ENCODE assay signal across 9 cellular contexts in the genomic region with DNA sequence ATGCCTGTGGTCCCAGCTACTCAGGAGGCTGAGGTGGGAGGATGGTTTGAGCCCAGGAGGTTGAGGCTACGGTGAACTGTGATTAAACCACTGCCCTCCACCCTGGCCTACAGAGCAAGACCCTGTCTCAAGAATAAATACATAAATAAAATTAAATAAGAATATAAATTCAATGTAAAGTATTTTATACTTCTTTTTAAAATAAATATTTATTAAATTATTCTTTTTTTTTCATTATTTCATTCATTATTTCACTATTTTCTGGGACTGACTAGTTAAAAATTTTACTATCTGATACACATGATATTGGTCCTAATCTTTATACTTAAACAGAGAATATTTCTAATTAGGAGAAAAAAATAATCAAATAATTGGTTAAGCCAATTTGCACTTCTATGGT.
"Had no signal": no experiment of that assay in that cellular context is flagged by ENCODE, and none has a peak within 500 bp of the region (broad histone marks: within the 10 kb centered on the region; RNA-seq: fewer than 3 reads in every experiment).

No MANE protein-coding gene starts in this region.

- ATAC-seq: HCT116, K562 had no signal

- H3K9ac ChIP-seq: GM23248 had no signal

- DNase-seq: GM23248, GOT3, H7, HFFc6, IMR-90 had no signal

- H2AFZ ChIP-seq: GM23248 had no signal

- H3K36me3 ChIP-seq: HAP-1 had no signal

- H3K27ac ChIP-seq: GM23248 had no signal

- H3K9me3 ChIP-seq: HAP-1 had no signal

- H3K4me3 ChIP-seq: GM23248, HAP-1, K562 had no signal

- FAIRE-seq: HTR-8/SVneo, K562 had no signal
